ENCODE assay signal across 23 cellular contexts in genomic region chr3:137131081-137131480, GRCh38.
DNase-seq lines count a peak whose midpoint lies in the region; TF ChIP-seq lines count a peak whose summit lies in the region.
"Had no signal": no experiment of that assay in that cellular context is flagged by ENCODE, and none has a peak within 500 bp of the region (broad histone marks: within the 10 kb centered on the region; RNA-seq: fewer than 3 reads in every experiment).

No MANE protein-coding gene starts in this region.

- peak overlapping the region; percentile 20 for H3K27ac Mint-ChIP-seq in MCF 10A (ENCODE audit: low read depth, unreplicated experiment)

- H3K4me3 ChIP-seq in breast epithelium: no peak overlapping the region
- no peak overlapping the region for H3K4me3 ChIP-seq in NT2/D1 (ENCODE audit: insufficient read length, low read depth)

- H3K27me3 ChIP-seq in breast epithelium (no peaks in the 10 kb centered on the region), NT2/D1 (ENCODE audit: insufficient read depth, insufficient read length) (no peaks in the 10 kb centered on the region)

- DNase-seq in MCF 10A (ENCODE audit: unreplicated experiment) (no peak), breast epithelium (ENCODE audit: low spot score in 2 of 2) (no peak), NT2/D1 (ENCODE audit: low read depth, low spot score) (peak; percentile 46), iPS-NIHi7 (ENCODE audit: extremely low spot score) (peak; percentile 26), anterior cingulate cortex (lab: John Stamatoyannopoulos, UW) (no peak), NCI-H1436 treated with DMSO at 0.1 percent for 48 hours (lab: John Stamatoyannopoulos, UW) (no peak), A172 (ENCODE audit: low spot score) (no peak)
- DNase-seq: C1 segment of cervical spinal cord, Calu3, DMS79 treated with DMSO at 0.1 percent for 48 hours, H9, IMR-90, NCI-H1048, NCI-H1417 treated with DMSO at 0.1 percent for 48 hours, NCI-H187, NCI-H2081 treated with DMSO at 0.1 percent for 48 hours, NCI-H2171, NCI-H226, NCI-H510A, NCI-H69, SHP77 had no signal

- H3K9me3 ChIP-seq in breast epithelium: no peaks in the 10 kb centered on the region
- H3K9me3 ChIP-seq in NT2/D1 (ENCODE audit: insufficient read depth, low read length): no peaks in the 10 kb centered on the region

- H3K4me3 Mint-ChIP-seq in MCF 10A (ENCODE audit: unreplicated experiment): no peak overlapping the region
- H3K4me3 Mint-ChIP-seq: H9 had no signal

- H3K36me3 ChIP-seq in breast epithelium (no peaks in the 10 kb centered on the region), NT2/D1 (ENCODE audit: insufficient read depth, insufficient read length, low read length) (no peaks in the 10 kb centered on the region)

- H3K27ac ChIP-seq in breast epithelium: no peak overlapping the region
- H3K27ac ChIP-seq: KMS-11, RWPE1 had no signal

- no peaks in the 10 kb centered on the region for H3K27me3 Mint-ChIP-seq in MCF 10A (ENCODE audit: insufficient read depth, unreplicated experiment)

- no TSS peak for BruUV-seq in MCF 10A (replicated peaks; lab: Mats Ljungman, UMichigan)

- H3K9me3 Mint-ChIP-seq in MCF 10A (ENCODE audit: unreplicated experiment): no peaks in the 10 kb centered on the region
- H3K9me3 Mint-ChIP-seq: H9 had no signal

- TF ChIP-seq CTCF in MCF 10A (IDR thresholded peaks at IDR 0.05; ENCODE audit: unreplicated experiment) (no peak), breast epithelium (IDR thresholded peaks at IDR 0.05) (no peak)

- CTCF ChIA-PET in MCF 10A (lab: Yijun Ruan, JAX): interaction anchor here (0.6 to 1.7 kb wide), 3 partner anchors 9 to 1650 kb away, joined by 3 to 8 read pairs (median 4); no protein-coding TSS in a partner anchor

- H3K9ac ChIP-seq in NT2/D1 (ENCODE audit: insufficient read length, low read depth): no peak overlapping the region
- H3K9ac ChIP-seq: KMS-11 had no signal

- POLR2A ChIA-PET in MCF 10A (lab: Yijun Ruan, JAX): interaction anchor here (1.3 kb wide), 1 partner anchor 10 kb away, joined by 3 read pairs; no protein-coding TSS in a partner anchor

- peaks cover 33% of the 10 kb centered on the region for H3K36me3 Mint-ChIP-seq in MCF 10A (ENCODE audit: insufficient read depth, unreplicated experiment)

- H3K4me1 ChIP-seq in breast epithelium (no peaks in the 10 kb centered on the region), NT2/D1 (ENCODE audit: insufficient read depth, insufficient read length) (peaks cover 6% of the 10 kb centered on the region)

- no peaks in the 10 kb centered on the region for H3K4me1 Mint-ChIP-seq in MCF 10A (ENCODE audit: insufficient read depth, unreplicated experiment)

- intact Hi-C loops in MCF 10A (cut with micrococcal nuclease): no loop called here
- intact Hi-C loops in breast epithelium (cut with DNase I; ENCODE audit: low total_unique reads): no loop called here

- no peak for TF ChIP-seq POLR2A in breast epithelium (IDR thresholded peaks at IDR 0.05)

Comparison
In these comparisons a context has a peak if more than half of its experiments do, and no peak if none do; other contexts are left out.
1. DNase-seq: peak in NT2/D1 (single experiment) and iPS-NIHi7 (single experiment); none in MCF 10A (single experiment), breast epithelium (0 of 2), anterior cingulate cortex (0 of 58), NCI-H1436 treated with DMSO at 0.1 percent for 48 hours (single experiment) and A172 (single experiment).